In the genomic region with DNA sequence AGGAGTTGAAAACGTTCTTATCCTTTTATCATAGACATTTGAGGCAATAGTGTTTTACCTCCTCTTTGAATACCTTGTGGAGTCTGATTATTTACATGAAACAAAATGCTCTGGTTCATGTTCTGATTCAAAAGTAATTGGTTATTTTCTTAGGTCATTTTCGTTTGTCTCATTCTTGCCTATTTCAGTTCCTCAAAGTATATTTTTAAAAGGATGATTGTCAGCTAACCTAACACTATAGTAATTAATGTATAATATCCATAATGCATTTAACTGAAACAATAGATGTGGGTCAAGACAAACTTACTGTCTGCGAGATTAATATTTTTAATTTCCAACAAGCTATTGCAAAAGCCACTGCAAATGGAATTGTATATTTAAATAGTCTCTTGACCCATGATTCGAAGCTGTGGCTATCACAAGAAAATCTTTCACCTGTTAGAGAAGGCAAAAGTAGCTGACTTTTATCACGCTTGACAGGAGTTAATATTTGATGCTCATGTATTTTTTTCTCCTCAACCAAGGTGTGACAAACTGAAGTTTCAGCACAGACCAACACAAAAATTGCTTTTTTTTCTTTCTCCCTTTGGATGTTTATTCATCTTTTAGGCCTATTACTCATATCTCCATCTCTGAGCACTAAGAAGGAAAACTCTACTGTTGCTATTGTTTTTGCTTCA, we compare ENCODE assay signal across 8 cellular contexts.
A peak's percentile ranks its signal among the peaks of the same experiment; 100 is the strongest.
DNase-seq lines count a peak whose midpoint lies in the region; ATAC-seq and TF ChIP-seq lines count a peak whose summit lies in the region.
"Not testable (repeated sequence)": the region's sequence is repeated elsewhere in the genome, so short reads cannot be mapped to it uniquely, and the experiment has no call there.

No MANE protein-coding gene starts in this region.

- ATAC-seq in GM18505 (IDR thresholded peaks at IDR 0.05; ENCODE audit: unreplicated experiment) (peak; percentile 56), GM19023 (IDR thresholded peaks at IDR 0.05; ENCODE audit: unreplicated experiment) (peak; percentile 30), GM19467 (IDR thresholded peaks at IDR 0.05; ENCODE audit: unreplicated experiment) (peak; percentile 51), GM21723 (IDR thresholded peaks at IDR 0.05; ENCODE audit: unreplicated experiment) (peak; percentile 53), HG02870 (IDR thresholded peaks at IDR 0.05; ENCODE audit: unreplicated experiment) (peak; percentile 69), HG03097 (IDR thresholded peaks at IDR 0.05; ENCODE audit: low FRiP score, unreplicated experiment) (peak; percentile 43), HG03457 (IDR thresholded peaks at IDR 0.05; ENCODE audit: unreplicated experiment) (peak; percentile 33)
- ATAC-seq in memory B cell (ENCODE audit: low read depth) = not testable (repeated sequence)

- not testable (repeated sequence) for H3K27me3 Mint-ChIP-seq in memory B cell

- H3K36me3 Mint-ChIP-seq in memory B cell = not testable (repeated sequence)

- H3K9me3 Mint-ChIP-seq in memory B cell = not testable (repeated sequence)

- H3K4me3 Mint-ChIP-seq in memory B cell = peak overlapping the region; percentile 50

- not testable (repeated sequence) for TF ChIP-seq POLR2A in GM18505 (IDR thresholded peaks at IDR 0.05; ENCODE audit: borderline replicate concordance, extremely low read depth, insufficient read depth, insufficient read length)

- not testable (repeated sequence) for DNase-seq in memory B cell (ENCODE audit: low spot score in 2 of 2)

- H3K27ac Mint-ChIP-seq in memory B cell = peak overlapping the region; percentile 96

- H3K4me1 Mint-ChIP-seq in memory B cell = peaks cover 20% of the 10 kb centered on the region
